Comparison of ENCODE assay signal across 1 cellular context in genomic region chr3:185549111-185549510, GRCh38.
A peak's percentile ranks its signal among the peaks of the same experiment; 100 is the strongest.
TF ChIP-seq lines count a peak whose summit lies in the region.

No MANE protein-coding gene starts in this region.

TF ChIP-seq in SK-N-SH, 30 proteins besides CTCF, POLR2A, EP300 and RAD21 (continued from another document):
- no peak for TF ChIP-seq ZBTB33 (IDR thresholded peaks at IDR 0.05; ENCODE audit: borderline replicate concordance, low read depth)
- TF ChIP-seq SMC3 (IDR thresholded peaks at IDR 0.05; ENCODE audit: low read depth, low read length), result no peak
- peak; percentile 63 for TF ChIP-seq PBX3 (IDR thresholded peaks at IDR 0.05)
- TF ChIP-seq NFIC (IDR thresholded peaks at IDR 0.05; ENCODE audit: borderline replicate concordance), result peak; percentile 95
- TF ChIP-seq USF2 (IDR thresholded peaks at IDR 0.05; ENCODE audit: borderline replicate concordance, low read depth, low read length), result no peak
- TF ChIP-seq EZH2phosphoT487 (IDR thresholded peaks at IDR 0.05; ENCODE audit: borderline replicate concordance, low read depth), result no peak
- TF ChIP-seq MAX (IDR thresholded peaks at IDR 0.05; ENCODE audit: low read depth), result no peak
- TF ChIP-seq MEF2A (IDR thresholded peaks at IDR 0.05; ENCODE audit: borderline replicate concordance, low read depth), result no peak
- TF ChIP-seq TAF1 (IDR thresholded peaks at IDR 0.05; ENCODE audit: borderline replicate concordance, low read depth, low read length), result no peak
- peak; percentile 59 for TF ChIP-seq TCF12 (IDR thresholded peaks at IDR 0.05)
- TF ChIP-seq RXRA (IDR thresholded peaks at IDR 0.05; ENCODE audit: borderline replicate concordance, low read depth), result peak; percentile 44; the same call in 1 of the 2 replicates
- TF ChIP-seq SIN3A (IDR thresholded peaks at IDR 0.05; ENCODE audit: borderline replicate concordance, low read depth, low read length), result no peak
- TF ChIP-seq GABPA (IDR thresholded peaks at IDR 0.05; ENCODE audit: low read depth), result no peak
- TF ChIP-seq ELF1 (IDR thresholded peaks at IDR 0.05), result no peak
- peak; percentile 86 for TF ChIP-seq JUND (IDR thresholded peaks at IDR 0.05)
- no peak for TF ChIP-seq TEAD4 (IDR thresholded peaks at IDR 0.05; ENCODE audit: borderline replicate concordance, insufficient read depth)
